ENCODE assay signal across 1 cellular context in genomic region chr6:10837997-10838793, GRCh38.
TF ChIP-seq lines count a peak whose summit lies in the region.

TSS of gene MAK (minus strand) at chr6:10838539. CDS start at chr6:10830648, 7,891 bp downstream.

TF ChIP-seq in HepG2, 621 proteins besides CTCF, POLR2A, EP300 and RAD21 (continued from another document):
- TF ChIP-seq ZNF781 (CRISPR knock-in tag; IDR thresholded peaks at IDR 0.05; ENCODE audit: borderline replicate concordance, not compliant biosample characterization): no peak
- peak; percentile 83; the same call in 1 of the 2 replicates for TF ChIP-seq ZNF274 (CRISPR knock-in tag; IDR thresholded peaks at IDR 0.05)
- TF ChIP-seq ZNF142 (CRISPR knock-in tag; IDR thresholded peaks at IDR 0.05): 0 out of 2 replicates have a peak, but pooled peaks have one; percentile 26
- TF ChIP-seq ZNF577 (CRISPR knock-in tag; IDR thresholded peaks at IDR 0.05; ENCODE audit: borderline replicate concordance, low read depth): no peak
- peak; percentile 88 for TF ChIP-seq ZNF709 (CRISPR knock-in tag; IDR thresholded peaks at IDR 0.05)
- TF ChIP-seq ZNF724P (CRISPR knock-in tag; IDR thresholded peaks at IDR 0.05; ENCODE audit: borderline replicate concordance): peak; percentile 73; the same call in 1 of the 2 replicates
- TF ChIP-seq THAP7 (CRISPR knock-in tag; IDR thresholded peaks at IDR 0.05): no peak
- TF ChIP-seq ZNF121 (CRISPR knock-in tag; IDR thresholded peaks at IDR 0.05): no peak
- TF ChIP-seq RNF219 (CRISPR knock-in tag; IDR thresholded peaks at IDR 0.05): no peak
- TF ChIP-seq TRIM22 (IDR thresholded peaks at IDR 0.05): no peak
